ENCODE assay signal across 2 cellular contexts in genomic region chr3:127751163-127751621, GRCh38.
TF ChIP-seq lines count a peak whose summit lies in the region.

No MANE protein-coding gene starts in this region.

TF ChIP-seq in IMR-90, 13 proteins besides CTCF, POLR2A, EP300 and RAD21:
- no peak for TF ChIP-seq MXI1 (IDR thresholded peaks at IDR 0.05; ENCODE audit: borderline replicate concordance, low read depth, low read length)
- no peak for TF ChIP-seq USF2 (IDR thresholded peaks at IDR 0.05; ENCODE audit: low read depth, low read length)
- no peak for TF ChIP-seq SMC3 (IDR thresholded peaks at IDR 0.05; ENCODE audit: low read depth, low read length)
- TF ChIP-seq CHD1 (IDR thresholded peaks at IDR 0.05; ENCODE audit: low read depth, low read length) = no peak
- no peak for TF ChIP-seq MAZ (IDR thresholded peaks at IDR 0.05; ENCODE audit: borderline replicate concordance, low read depth, low read length)
- no peak for TF ChIP-seq NFE2L2 (IDR thresholded peaks at IDR 0.05; ENCODE audit: low read depth, low read length)
- no peak for TF ChIP-seq RFX5 (IDR thresholded peaks at IDR 0.05; ENCODE audit: low read depth, low read length)
- no peak for TF ChIP-seq RCOR1 (IDR thresholded peaks at IDR 0.05; ENCODE audit: insufficient replicate concordance, low read length)
- TF ChIP-seq CEBPB (IDR thresholded peaks at IDR 0.05; ENCODE audit: low read depth, low read length) = no peak
- TF ChIP-seq MAFK (IDR thresholded peaks at IDR 0.05; ENCODE audit: low read depth, low read length) = no peak
- TF ChIP-seq FOS (IDR thresholded peaks at IDR 0.05; ENCODE audit: low read depth, low read length) = no peak
- TF ChIP-seq ELK1 (IDR thresholded peaks at IDR 0.05; ENCODE audit: borderline replicate concordance, low read depth, low read length) = no peak
- TF ChIP-seq BHLHE40 (IDR thresholded peaks at IDR 0.05; ENCODE audit: low read depth, low read length) = no peak

TF ChIP-seq in GM12878, 131 proteins besides CTCF, POLR2A, EP300 and RAD21:
- TF ChIP-seq HDGF (IDR thresholded peaks at IDR 0.05) (peak; percentile 70; the same call in 1 of the 2 replicates), TCF3 (IDR thresholded peaks at IDR 0.05; ENCODE audit: borderline replicate concordance, insufficient read depth, low read depth, low read length) (0 out of 2 replicates have a peak, but pooled peaks have one; percentile 65), POLR2AphosphoS2 (IDR thresholded peaks at IDR 0.05; ENCODE audit: low read depth, low read length) (0 out of 2 replicates have a peak, but pooled peaks have one; percentile 24), MXI1 (IDR thresholded peaks at IDR 0.05; ENCODE audit: low read depth, low read length) (peak; percentile 63), CEBPZ (IDR thresholded peaks at IDR 0.05; ENCODE audit: low read depth, low read length) (no peak), ZNF24 (IDR thresholded peaks at IDR 0.05) (no peak), IRF3 (IDR thresholded peaks at IDR 0.05) (no peak), SMAD1 (IDR thresholded peaks at IDR 0.05; ENCODE audit: low read depth, partially characterized antibody) (no peak), GATAD2B (conservative IDR thresholded peaks at IDR 0.05; ENCODE audit: low read depth) (no peak), CHD1 (IDR thresholded peaks at IDR 0.05; ENCODE audit: low read depth, low read length) (0 out of 2 replicates have a peak, but pooled peaks have one; percentile 51), BHLHE40 (IDR thresholded peaks at IDR 0.05; ENCODE audit: borderline replicate concordance in 1 of 2, low read depth in 2 of 2, low read length in 1 of 2) (0 out of 4 replicates have a peak, but pooled peaks of 1 of the 2 experiments have one; percentile 3), LARP7 (IDR thresholded peaks at IDR 0.05) (0 out of 2 replicates have a peak, but pooled peaks have one; percentile 60), BCLAF1 (IDR thresholded peaks at IDR 0.05) (no peak), ZBTB11 (CRISPR knock-in tag; IDR thresholded peaks at IDR 0.05) (no peak), RB1 (IDR thresholded peaks at IDR 0.05; ENCODE audit: borderline replicate concordance) (no peak), STAT3 (IDR thresholded peaks at IDR 0.05; ENCODE audit: low read depth, low read length) (0 out of 2 replicates have a peak, but pooled peaks have one; percentile 6), PKNOX1 (IDR thresholded peaks at IDR 0.05) (no peak), SMAD5 (IDR thresholded peaks at IDR 0.05; ENCODE audit: low read depth) (0 out of 2 replicates have a peak, but pooled peaks have one; percentile 6), CUX1 (IDR thresholded peaks at IDR 0.05; ENCODE audit: insufficient replicate concordance, low read depth, low read length) (no peak), ZBTB33 (IDR thresholded peaks at IDR 0.05) (no peak), CEBPB (IDR thresholded peaks at IDR 0.05; ENCODE audit: borderline replicate concordance in 1 of 2, low read depth in 2 of 2, low read length in 2 of 2) (no peak), TCF12 (IDR thresholded peaks at IDR 0.05; ENCODE audit: low read depth, low read length) (peak; percentile 93), CHD4 (IDR thresholded peaks at IDR 0.05) (no peak)
